19 cellular contexts compared by ENCODE assay signal in the genomic region with DNA sequence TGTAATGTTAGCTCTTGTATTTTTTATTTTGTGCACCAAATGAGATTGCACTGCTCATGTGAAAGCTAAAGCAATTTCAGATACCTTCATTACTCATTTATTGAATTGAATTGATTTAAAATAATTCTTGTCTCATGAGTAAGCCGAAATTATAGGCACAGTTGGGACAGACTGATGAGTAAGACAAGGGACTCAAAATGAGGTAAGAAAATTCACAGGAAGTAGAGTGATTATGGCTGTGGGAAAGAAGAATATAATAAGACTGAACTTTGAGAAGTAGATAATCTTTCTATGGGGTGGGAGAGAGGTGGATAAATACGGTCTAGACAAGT. TPM values are rescaled to one million over a fixed set of nuclear protein-coding genes. Genes with fewer than 3 reads are reported as not detected.
DNase-seq lines count a peak whose midpoint lies in the region; ATAC-seq, FAIRE-seq and TF ChIP-seq lines count a peak whose summit lies in the region.
"Had no signal": no experiment of that assay in that cellular context is flagged by ENCODE, and none has a peak within 500 bp of the region (broad histone marks: within the 10 kb centered on the region; RNA-seq: fewer than 3 reads in every experiment).

No MANE protein-coding gene starts in this region.

- H3K4me3 ChIP-seq in epithelial cell of esophagus (ENCODE audit: low read length) (no peak overlapping the region), osteoblast (ENCODE audit: insufficient read depth, low read length) (no peak overlapping the region), left lung (no peak overlapping the region)
- H3K4me3 ChIP-seq: gastroesophageal sphincter, ovary, sigmoid colon had no signal

- peak; percentile 87 for FAIRE-seq in RCC 7860 (lab: Jason Lieb, UNC)

- H3K79me2 ChIP-seq in osteoblast (ENCODE audit: insufficient read depth, low read length), result no peaks in the 10 kb centered on the region

- DNase-seq in Calu3 (no peak), RCC 7860 (ENCODE audit: low spot score) (peak; percentile 68), epithelial cell of esophagus (ENCODE audit: low read depth) (peak; percentile 71), osteoblast (ENCODE audit: insufficient read length, low spot score, missing footprints) (no peak), NCI-H1048 (lab: John Stamatoyannopoulos, UW) (no peak), left lung (no peak)
- DNase-seq: activated CD4-positive, CD25-positive, alpha-beta regulatory T cell; Karpas-422; NCI-H1694; NCI-H446; ovary; SHP77 treated with DMSO at 0.1 percent for 48 hours; sigmoid colon; stimulated activated CD4-positive, alpha-beta T cell treated with anti-CD3 and anti-CD28 coated beads, Interleukin-2, amount 100 ng/mL, for 48 hours; T-helper 2 cell had no signal

- H3K9me3 ChIP-seq in osteoblast (ENCODE audit: low read depth, low read length) (peaks cover 2% of the 10 kb centered on the region), left lung (peaks cover 0 to 9% of the 10 kb centered on the region in 2 donors)
- H3K9me3 ChIP-seq: gastroesophageal sphincter, ovary had no signal

- H3K27ac ChIP-seq in osteoblast (ENCODE audit: low read depth, low read length) (peak overlapping the region; percentile 26), left lung (no peak overlapping the region)
- H3K27ac ChIP-seq: gastroesophageal sphincter, ovary, sigmoid colon had no signal

- CTCF ChIA-PET in Calu3 (lab: Charles Lee), result no interaction called here

- H3K4me1 ChIP-seq in osteoblast (ENCODE audit: insufficient read depth, low read length) (peaks cover 9% of the 10 kb centered on the region), left lung (no peaks in the 10 kb centered on the region)
- H3K4me1 ChIP-seq: gastroesophageal sphincter, sigmoid colon had no signal

- intact Hi-C loops in Calu3 (cut with micrococcal nuclease; ENCODE audit: unreplicated experiment) (no loop called here), left lung (cut with DNase I) (no loop called here)

- no peaks in the 10 kb centered on the region for H3K36me3 ChIP-seq in osteoblast (ENCODE audit: insufficient read depth, low read length)
- no peaks in the 10 kb centered on the region for H3K36me3 ChIP-seq in left lung
- H3K36me3 ChIP-seq: gastroesophageal sphincter, ovary, sigmoid colon had no signal

- H3K27me3 Mint-ChIP-seq in Calu3 (ENCODE audit: unreplicated experiment), result no peaks in the 10 kb centered on the region

- H3K27me3 ChIP-seq in osteoblast (ENCODE audit: insufficient read depth, low read length), result no peaks in the 10 kb centered on the region
- H3K27me3 ChIP-seq in left lung, result no peaks in the 10 kb centered on the region
- H3K27me3 ChIP-seq: gastroesophageal sphincter, ovary, sigmoid colon had no signal

- H2AFZ ChIP-seq in osteoblast (ENCODE audit: low read length), result no peak overlapping the region

- ATAC-seq in HG03280 (IDR thresholded peaks at IDR 0.05; ENCODE audit: unreplicated experiment) (no peak), HG03439 (IDR thresholded peaks at IDR 0.05; ENCODE audit: unreplicated experiment) (no peak), left lung (no peak)
- ATAC-seq: activated T-helper 17 cell treated with anti-CD3 and anti-CD28 coated beads, Interleukin-2, amount 50 U/mL, for 72 hours; gastroesophageal sphincter had no signal

- H3K4me3 Mint-ChIP-seq in Calu3 (ENCODE audit: low read depth, unreplicated experiment), result peak overlapping the region; percentile 69
- H3K4me3 Mint-ChIP-seq: activated T-helper 17 cell treated with anti-CD3 and anti-CD28 coated beads, Interleukin-2, amount 50 U/mL, for 72 hours had no signal

- H4K20me1 ChIP-seq in osteoblast (ENCODE audit: insufficient read depth, low read length), result no peaks in the 10 kb centered on the region

- peaks cover 2% of the 10 kb centered on the region for H3K9me3 Mint-ChIP-seq in Calu3 (ENCODE audit: low read depth, unreplicated experiment)
- H3K9me3 Mint-ChIP-seq: activated T-helper 17 cell treated with anti-CD3 and anti-CD28 coated beads, Interleukin-2, amount 50 U/mL, for 72 hours had no signal

- H3K36me3 Mint-ChIP-seq in Calu3 (ENCODE audit: insufficient read depth, unreplicated experiment), result peaks cover 7% of the 10 kb centered on the region

- H3K27ac Mint-ChIP-seq in Calu3 (ENCODE audit: unreplicated experiment), result peak overlapping the region; percentile 95
- H3K27ac Mint-ChIP-seq: activated T-helper 17 cell treated with anti-CD3 and anti-CD28 coated beads, Interleukin-2, amount 50 U/mL, for 72 hours had no signal

- no peak overlapping the region for H3K4me2 ChIP-seq in osteoblast (ENCODE audit: insufficient read depth, low read length)

- H3K4me1 Mint-ChIP-seq in Calu3 (ENCODE audit: low read depth, unreplicated experiment), result peaks cover 15% of the 10 kb centered on the region
- H3K4me1 Mint-ChIP-seq: activated T-helper 17 cell treated with anti-CD3 and anti-CD28 coated beads, Interleukin-2, amount 50 U/mL, for 72 hours had no signal

- TF ChIP-seq CTCF in Calu3 (IDR thresholded peaks at IDR 0.05; ENCODE audit: unreplicated experiment), result no peak
- no peak for TF ChIP-seq CTCF in epithelial cell of esophagus (IDR thresholded peaks at IDR 0.05; ENCODE audit: insufficient read depth, low read depth, low read length, missing control alignments)
- TF ChIP-seq CTCF in osteoblast (IDR thresholded peaks at IDR 0.05; ENCODE audit: extremely low read depth, low read depth, low read length), result no peak
- TF ChIP-seq CTCF in left lung (IDR thresholded peaks at IDR 0.05), result no peak

- no TSS peak for BruUV-seq in Calu3 (replicated peaks; lab: Mats Ljungman, UMichigan)

RNA-seq across cellular contexts. Expression of gene NUDT12, which starts 51.1 kb away (rescaled TPM):
- 19.5 and 28.5 TPM in 2 replicates for total RNA-seq in Calu3 (2022)
- 14.7 and 16.3 TPM in 2 replicates for total RNA-seq in osteoblast
- 10 to 100 TPM; 11.2 to 15.6 TPM for total RNA-seq in left lung

Comparison
In these comparisons a context has a peak if more than half of its experiments do, and no peak if none do; other contexts are left out.
1. DNase-seq: peak in RCC 7860 (single experiment) and epithelial cell of esophagus (single experiment); none in Calu3 (single experiment), osteoblast (single experiment), NCI-H1048 (single experiment) and left lung (0 of 2).